14 cellular contexts compared by ENCODE assay signal in genomic region chr10:4250497-4250887, GRCh38.
DNase-seq lines count a peak whose midpoint lies in the region; ATAC-seq lines count a peak whose summit lies in the region.
"Had no signal": no experiment of that assay in that cellular context is flagged by ENCODE, and none has a peak within 500 bp of the region (broad histone marks: within the 10 kb centered on the region; RNA-seq: fewer than 3 reads in every experiment).

No MANE protein-coding gene starts in this region.

- DNase-seq in activated CD4-positive, alpha-beta T cell treated with anti-CD3 and anti-CD28 coated beads for 36 hours = no peak
- DNase-seq in activated CD4-positive, alpha-beta T cell treated with anti-CD3 and anti-CD28 coated beads for 4 hours = no peak
- no peak for DNase-seq in natural killer cell treated with Interleukin-12 subunit alpha and Interleukin-12 subunit beta and Interleukin-15 and Interleukin-18, amount 100 ng/mL, for 72 hours (ENCODE audit: low spot score)
- DNase-seq in NCI-H748 treated with DMSO at 0.1 percent for 48 hours (lab: John Stamatoyannopoulos, UW) (no peak), NCI-H187 (lab: John Stamatoyannopoulos, UW) (no peak)
- DNase-seq in stimulated activated CD4-positive, alpha-beta T cell treated with anti-CD3 and anti-CD28 coated beads, Interleukin-15, amount 100 ng/mL, for 24 hours = no peak
- DNase-seq: activated CD4-positive, CD25-positive, alpha-beta regulatory T cell; effector CD8-positive, alpha-beta T cell; NCI-H524 treated with DMSO at 0.1 percent for 48 hours; Right ventricle myocardium superior; tibial artery had no signal

- peak overlapping the region; percentile 39 for H3K27ac Mint-ChIP-seq in activated CD4-positive, alpha-beta T cell treated with anti-CD3 and anti-CD28 coated beads for 36 hours
- H3K27ac Mint-ChIP-seq in natural killer cell treated with Interleukin-12 subunit alpha and Interleukin-12 subunit beta and Interleukin-15 and Interleukin-18, amount 100 ng/mL, for 72 hours = peak overlapping the region; percentile 4 to 15

- no peaks in the 10 kb centered on the region for H3K9me3 Mint-ChIP-seq in activated CD4-positive, alpha-beta T cell treated with anti-CD3 and anti-CD28 coated beads for 36 hours (ENCODE audit: low read depth)
- peaks cover 18% of the 10 kb centered on the region for H3K9me3 Mint-ChIP-seq in natural killer cell treated with Interleukin-12 subunit alpha and Interleukin-12 subunit beta and Interleukin-15 and Interleukin-18, amount 100 ng/mL, for 72 hours

- POLR2A ChIA-PET in activated CD4-positive, alpha-beta T cell treated with anti-CD3 and anti-CD28 coated beads for 36 hours (lab: Charles Lee) = no interaction called here

- peaks cover 28% of the 10 kb centered on the region for H3K4me1 Mint-ChIP-seq in activated CD4-positive, alpha-beta T cell treated with anti-CD3 and anti-CD28 coated beads for 36 hours
- peaks cover 14 to 37% of the 10 kb centered on the region in 2 donors for H3K4me1 Mint-ChIP-seq in natural killer cell treated with Interleukin-12 subunit alpha and Interleukin-12 subunit beta and Interleukin-15 and Interleukin-18, amount 100 ng/mL, for 72 hours (ENCODE audit: low read depth in 2 of 2)
- H3K4me1 Mint-ChIP-seq: neural crest cell had no signal

- H3K27me3 Mint-ChIP-seq in activated CD4-positive, alpha-beta T cell treated with anti-CD3 and anti-CD28 coated beads for 36 hours = peaks cover 5% of the 10 kb centered on the region
- peaks cover 4 to 15% of the 10 kb centered on the region in 2 donors for H3K27me3 Mint-ChIP-seq in natural killer cell treated with Interleukin-12 subunit alpha and Interleukin-12 subunit beta and Interleukin-15 and Interleukin-18, amount 100 ng/mL, for 72 hours

- no peaks in the 10 kb centered on the region for H3K36me3 Mint-ChIP-seq in activated CD4-positive, alpha-beta T cell treated with anti-CD3 and anti-CD28 coated beads for 36 hours (ENCODE audit: low read depth)
- H3K36me3 Mint-ChIP-seq in natural killer cell treated with Interleukin-12 subunit alpha and Interleukin-12 subunit beta and Interleukin-15 and Interleukin-18, amount 100 ng/mL, for 72 hours = peaks cover 17% of the 10 kb centered on the region

- ATAC-seq in activated CD4-positive, alpha-beta T cell treated with anti-CD3 and anti-CD28 coated beads for 36 hours = peak; percentile 77
- ATAC-seq in HG02610 (IDR thresholded peaks at IDR 0.05; ENCODE audit: unreplicated experiment) (peak; percentile 79), HG03439 (IDR thresholded peaks at IDR 0.05; ENCODE audit: unreplicated experiment) (peak; percentile 73)
- no peak for ATAC-seq in natural killer cell treated with Interleukin-12 subunit alpha and Interleukin-12 subunit beta and Interleukin-15 and Interleukin-18, amount 100 ng/mL, for 72 hours

- H3K4me3 Mint-ChIP-seq in activated CD4-positive, alpha-beta T cell treated with anti-CD3 and anti-CD28 coated beads for 36 hours = no peak overlapping the region
- H3K4me3 Mint-ChIP-seq in natural killer cell treated with Interleukin-12 subunit alpha and Interleukin-12 subunit beta and Interleukin-15 and Interleukin-18, amount 100 ng/mL, for 72 hours = no peak overlapping the region
- H3K4me3 Mint-ChIP-seq: neural crest cell had no signal

- intact Hi-C loops in activated CD4-positive, alpha-beta T cell treated with anti-CD3 and anti-CD28 coated beads for 36 hours (cut with DNase I, micrococcal nuclease) = no loop called here

- CTCF ChIA-PET in activated CD4-positive, alpha-beta T cell treated with anti-CD3 and anti-CD28 coated beads for 36 hours (lab: Charles Lee) = no interaction called here

Comparison
In these comparisons a context has a peak if more than half of its experiments do, and no peak if none do; other contexts are left out.
1. ATAC-seq: peak in activated CD4-positive, alpha-beta T cell treated with anti-CD3 and anti-CD28 coated beads for 36 hours (single experiment), HG02610 (single experiment) and HG03439 (single experiment); none in natural killer cell treated with Interleukin-12 subunit alpha and Interleukin-12 subunit beta and Interleukin-15 and Interleukin-18, amount 100 ng/mL, for 72 hours (0 of 2).